Comparison of ENCODE assay signal across 1 cellular context in the genomic region with DNA sequence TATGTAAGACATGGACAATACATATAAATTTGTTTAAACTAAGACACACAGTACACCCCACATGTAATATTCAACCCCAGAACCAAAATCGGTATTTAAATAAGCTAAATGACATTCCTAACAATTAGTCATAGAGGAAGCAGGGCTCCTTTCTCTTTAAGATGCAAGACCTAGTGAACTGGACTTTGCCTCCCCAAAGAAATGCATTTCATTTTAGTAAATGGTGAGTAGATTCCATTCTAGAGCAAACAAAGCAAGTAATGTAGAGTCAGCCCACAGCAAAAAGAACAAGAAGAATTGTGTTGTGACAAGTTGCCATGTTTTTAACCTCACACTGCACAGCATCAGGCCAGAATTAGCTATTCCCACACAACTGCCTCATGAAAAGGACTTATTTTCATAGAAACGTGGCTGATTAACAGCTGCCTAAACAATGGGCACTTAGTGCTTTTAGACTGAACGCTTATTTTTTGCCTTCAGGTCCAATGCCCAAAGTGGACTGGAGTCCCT.
TF ChIP-seq lines count a peak whose summit lies in the region.

No MANE protein-coding gene starts in this region.

TF ChIP-seq in IMR-90, 13 proteins besides CTCF, POLR2A, EP300 and RAD21 (continued from another document):
- TF ChIP-seq MAZ (IDR thresholded peaks at IDR 0.05; ENCODE audit: borderline replicate concordance, low read depth, low read length) (no peak), MAFK (IDR thresholded peaks at IDR 0.05; ENCODE audit: low read depth, low read length) (no peak), FOS (IDR thresholded peaks at IDR 0.05; ENCODE audit: low read depth, low read length) (no peak), BHLHE40 (IDR thresholded peaks at IDR 0.05; ENCODE audit: low read depth, low read length) (no peak), CHD1 (IDR thresholded peaks at IDR 0.05; ENCODE audit: low read depth, low read length) (no peak), ELK1 (IDR thresholded peaks at IDR 0.05; ENCODE audit: borderline replicate concordance, low read depth, low read length) (no peak), SMC3 (IDR thresholded peaks at IDR 0.05; ENCODE audit: low read depth, low read length) (no peak), CEBPB (IDR thresholded peaks at IDR 0.05; ENCODE audit: low read depth, low read length) (no peak), MXI1 (IDR thresholded peaks at IDR 0.05; ENCODE audit: borderline replicate concordance, low read depth, low read length) (no peak)
